Comparison of ENCODE assay signal across 13 cellular contexts in the genomic region with DNA sequence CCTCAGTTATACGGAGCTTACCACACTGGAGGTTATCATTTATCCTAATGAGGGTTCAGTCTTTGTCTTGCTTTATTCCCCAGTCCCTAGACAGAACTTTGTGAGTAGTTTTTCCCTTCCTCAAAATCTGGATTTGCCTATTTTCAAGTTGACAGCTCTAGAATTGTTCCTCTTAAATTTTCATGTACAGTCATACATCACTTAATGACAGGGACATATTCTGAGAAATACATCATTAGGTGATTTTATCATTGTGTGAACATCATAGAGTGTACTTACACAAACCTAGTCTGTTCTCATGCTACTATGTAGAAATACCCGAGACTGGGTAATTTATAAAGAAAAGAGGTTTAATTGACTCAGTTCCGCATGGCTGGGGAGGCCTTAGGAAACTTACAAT. TPM values are rescaled to one million over a fixed set of nuclear protein-coding genes. Genes with fewer than 3 reads are reported as not detected.
DNase-seq lines count a peak whose midpoint lies in the region; ATAC-seq and TF ChIP-seq lines count a peak whose summit lies in the region.
"Had no signal": no experiment of that assay in that cellular context is flagged by ENCODE, and none has a peak within 500 bp of the region (broad histone marks: within the 10 kb centered on the region; RNA-seq: fewer than 3 reads in every experiment).

No MANE protein-coding gene starts in this region.

- no peak for ATAC-seq in activated B cell treated with CpG ODN at 0.5 μM for 24 hours (ENCODE audit: low read depth)
- no peak for ATAC-seq in foreskin keratinocyte

- peaks cover 43 to 95% (median 78%) of the 10 kb centered on the region in 6 donors for H3K4me1 ChIP-seq in spleen
- H3K4me1 ChIP-seq in foreskin keratinocyte: no peaks in the 10 kb centered on the region

- H3K4me3 Mint-ChIP-seq in T-helper 1 cell treated with Interleukin-12 subunit alpha and Interleukin-12 subunit beta and Interleukin-4 antibody, amounts not matched to agents 30 μg/mL and 1 μg/mL, for 36 hours: no peak overlapping the region
- peak overlapping the region; percentile 30 for H3K4me3 Mint-ChIP-seq in activated B cell treated with CpG ODN at 0.5 μM for 24 hours

- H3K4me3 ChIP-seq in epithelial cell of proximal tubule (ENCODE audit: low read depth, low read length) (peak overlapping the region; percentile 20), spleen (peak overlapping the region in 1 of 8 donors; percentile 84)
- H3K4me3 ChIP-seq: esophagus muscularis mucosa had no signal

- peaks cover 58% of the 10 kb centered on the region for H3K36me3 Mint-ChIP-seq in T-helper 1 cell treated with Interleukin-12 subunit alpha and Interleukin-12 subunit beta and Interleukin-4 antibody, amounts not matched to agents 30 μg/mL and 1 μg/mL, for 36 hours (ENCODE audit: low read depth)
- H3K36me3 Mint-ChIP-seq in activated B cell treated with CpG ODN at 0.5 μM for 24 hours (ENCODE audit: low read depth): peaks cover 64% of the 10 kb centered on the region

- TF ChIP-seq CTCF in activated B cell treated with CpG ODN at 0.5 μM for 24 hours (IDR thresholded peaks at IDR 0.05): no peak
- no peak for TF ChIP-seq CTCF in epithelial cell of proximal tubule (conservative IDR thresholded peaks at IDR 0.05; ENCODE audit: low read depth, low read length)
- TF ChIP-seq CTCF in spleen (IDR thresholded peaks at IDR 0.05 in 8 of 11, conservative IDR thresholded peaks at IDR 0.05 in 3 of 11): no peak
- TF ChIP-seq CTCF in foreskin keratinocyte (conservative IDR thresholded peaks at IDR 0.05): no peak

- peak overlapping the region; percentile 68 for H3K27ac Mint-ChIP-seq in T-helper 1 cell treated with Interleukin-12 subunit alpha and Interleukin-12 subunit beta and Interleukin-4 antibody, amounts not matched to agents 30 μg/mL and 1 μg/mL, for 36 hours
- peak overlapping the region; percentile 63 for H3K27ac Mint-ChIP-seq in activated B cell treated with CpG ODN at 0.5 μM for 24 hours

- peaks cover 2 to 67% (median 50%) of the 10 kb centered on the region in 6 donors for H3K36me3 ChIP-seq in spleen

- peaks cover 63% of the 10 kb centered on the region for H3K4me1 Mint-ChIP-seq in T-helper 1 cell treated with Interleukin-12 subunit alpha and Interleukin-12 subunit beta and Interleukin-4 antibody, amounts not matched to agents 30 μg/mL and 1 μg/mL, for 36 hours (ENCODE audit: low read depth)
- peaks cover 62% of the 10 kb centered on the region for H3K4me1 Mint-ChIP-seq in activated B cell treated with CpG ODN at 0.5 μM for 24 hours

- no peak for TF ChIP-seq POLR2A in spleen (IDR thresholded peaks at IDR 0.05)

- peak overlapping the region; percentile 16 to 98 (median 86) for H3K27ac ChIP-seq in spleen
- H3K27ac ChIP-seq in foreskin keratinocyte: no peak overlapping the region

- H3K27me3 ChIP-seq in spleen (replicated peaks in 1 of 7) (no peaks in the 10 kb centered on the region), foreskin keratinocyte (no peaks in the 10 kb centered on the region)
- H3K27me3 ChIP-seq: esophagus muscularis mucosa had no signal

- POLR2A ChIA-PET in activated B cell treated with CpG ODN at 0.5 μM for 24 hours (lab: Charles Lee): interaction anchor here (1.4 kb wide), 1 partner anchor 11 kb away, joined by 5 read pairs; no protein-coding TSS in a partner anchor

- 68 to 88% (median 87%) methylated on average over 3 of the region's 3 CpGs for WGBS in spleen, 5 donors

- CTCF ChIA-PET in activated B cell treated with CpG ODN at 0.5 μM for 24 hours (lab: Charles Lee): interaction anchor here (1.6 kb wide), 1 partner anchor 12 kb away, joined by 3 read pairs; no protein-coding TSS in a partner anchor

- DNase-seq in T-helper 1 cell (no peak), activated B cell treated with CpG ODN at 0.5 μM for 24 hours (no peak), epithelial cell of proximal tubule (ENCODE audit: low read depth) (no peak), spleen (no peak), Kasumi-1 (lab: John Stamatoyannopoulos, UW) (no peak), glomerular visceral epithelial cell (ENCODE audit: extremely low spot score) (no peak), foreskin keratinocyte (no peak)
- DNase-seq: 8988T, GF-D8, hippocampal formation, NCI-H1105 had no signal

- H3K9me3 ChIP-seq in spleen: no peaks in the 10 kb centered on the region
- H3K9me3 ChIP-seq: esophagus muscularis mucosa had no signal

- H3K27me3 Mint-ChIP-seq in T-helper 1 cell treated with Interleukin-12 subunit alpha and Interleukin-12 subunit beta and Interleukin-4 antibody, amounts not matched to agents 30 μg/mL and 1 μg/mL, for 36 hours (ENCODE audit: low read depth): no peaks in the 10 kb centered on the region
- H3K27me3 Mint-ChIP-seq in activated B cell treated with CpG ODN at 0.5 μM for 24 hours: no peaks in the 10 kb centered on the region

- no peaks in the 10 kb centered on the region for H3K9me3 Mint-ChIP-seq in T-helper 1 cell treated with Interleukin-12 subunit alpha and Interleukin-12 subunit beta and Interleukin-4 antibody, amounts not matched to agents 30 μg/mL and 1 μg/mL, for 36 hours
- no peaks in the 10 kb centered on the region for H3K9me3 Mint-ChIP-seq in activated B cell treated with CpG ODN at 0.5 μM for 24 hours

- intact Hi-C loops in activated B cell treated with CpG ODN at 0.5 μM for 24 hours (cut with micrococcal nuclease) (no loop called here), spleen (cut with DNase I; ENCODE audit: low total_unique reads) (no loop called here)

RNA-seq across cellular contexts. Expression of a gene that starts 3.1 kb away (rescaled TPM):
- total RNA-seq in activated B cell treated with CpG ODN at 0.5 μM for 24 hours (43.9 and 49.1 TPM in 2 replicates), epithelial cell of proximal tubule (22.3 and 27.9 TPM in 2 replicates), spleen (10 to 100 TPM; 40.7 to 69.2 (median 47.4) TPM), foreskin keratinocyte (15.2 and 18.6 TPM in 2 replicates)
- polyA plus RNA-seq in spleen (10 to 100 TPM; 28.3 to 42.1 (median 39.4) TPM), foreskin keratinocyte (12.7 and 15.6 TPM in 2 replicates)
